8 cellular contexts compared by ENCODE assay signal in the genomic region with DNA sequence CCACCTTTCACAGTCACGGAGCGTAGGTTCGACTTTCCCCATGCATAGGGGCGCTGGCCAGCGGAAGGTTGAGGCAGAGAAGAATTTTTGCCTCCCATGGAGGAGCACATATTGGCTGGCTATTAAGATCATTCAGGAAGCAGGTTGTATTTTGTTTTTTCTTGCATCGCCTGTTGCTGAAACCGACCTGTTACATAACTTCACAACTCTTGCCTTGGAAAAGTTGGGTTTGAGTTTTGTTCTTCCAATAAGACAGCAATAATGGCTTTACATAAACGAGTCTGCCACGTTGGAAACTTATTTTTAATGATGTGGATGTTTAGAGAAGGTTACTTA. TPM values are rescaled to one million over a fixed set of nuclear protein-coding genes. Genes with fewer than 3 reads are reported as not detected.
A peak's percentile ranks its signal among the peaks of the same experiment; 100 is the strongest.
DNase-seq lines count a peak whose midpoint lies in the region; ATAC-seq and TF ChIP-seq lines count a peak whose summit lies in the region.

No MANE protein-coding gene starts in this region.

- H3K36me3 ChIP-seq in gastroesophageal sphincter, result peaks cover 0 to 11% of the 10 kb centered on the region in 2 donors
- H3K36me3 ChIP-seq in smooth muscle cell (ENCODE audit: low read depth), result no peaks in the 10 kb centered on the region

- TF ChIP-seq CTCF in gastroesophageal sphincter (IDR thresholded peaks at IDR 0.05) (no peak), smooth muscle cell (IDR thresholded peaks at IDR 0.05; ENCODE audit: borderline replicate concordance, insufficient read depth, poor library complexity, severe bottlenecking) (no peak)

- no peak overlapping the region for H2AFZ ChIP-seq in smooth muscle cell (ENCODE audit: low read depth)

- WGBS in gastroesophageal sphincter (ENCODE audit: low coverage in 1 of 2), 2 donors, result 0 to 12% methylated on average over 2 to 9 of the region's 9 CpGs
- WGBS in smooth muscle cell (ENCODE audit: low lambda C conversion rate), result 9% methylated on average over 9 of the region's 9 CpGs

- H4K20me1 ChIP-seq in smooth muscle cell (ENCODE audit: low read depth), result peaks cover 58% of the 10 kb centered on the region

- H3K27ac Mint-ChIP-seq in T-cell, result peak overlapping the region; percentile 88 to 90

- DNase-seq in DMS 273 (lab: John Stamatoyannopoulos, UW; ENCODE audit: unreplicated experiment) (peak; percentile 59), DMS 273 treated with DMSO at 0.1 percent for 48 hours (lab: John Stamatoyannopoulos, UW) (no peak), T-cell (no peak), smooth muscle cell (lab: John Stamatoyannopoulos, UW; ENCODE audit: unreplicated experiment) (no peak), NCI-H1694 (lab: John Stamatoyannopoulos, UW) (no peak), NCI-H2107 (lab: John Stamatoyannopoulos, UW) (no peak)

- no peak for ATAC-seq in T-cell (replicated peaks in 1 of 4)
- ATAC-seq in gastroesophageal sphincter, result no peak
- no peak for ATAC-seq in HG02981 (IDR thresholded peaks at IDR 0.05; ENCODE audit: unreplicated experiment)

- peaks cover 62% of the 10 kb centered on the region for H3K79me2 ChIP-seq in smooth muscle cell (ENCODE audit: low read depth)

- H3K4me1 Mint-ChIP-seq in T-cell, result peaks cover 52 to 54% (median 52%) of the 10 kb centered on the region in 3 donors

- H3K27me3 Mint-ChIP-seq in T-cell, result no peaks in the 10 kb centered on the region

- TF ChIP-seq EP300 in gastroesophageal sphincter (IDR thresholded peaks at IDR 0.05), result no peak

- H3K4me3 Mint-ChIP-seq in T-cell, result peak overlapping the region; percentile 89 to 91 (median 90)

- H3K27me3 ChIP-seq in gastroesophageal sphincter (no peaks in the 10 kb centered on the region), smooth muscle cell (ENCODE audit: low read depth) (no peaks in the 10 kb centered on the region)

- CTCF ChIA-PET in T-cell (lab: Charles Lee), result interaction anchor here in 1 of 2 donors (1.3 kb wide), 1 partner anchor 414 kb away, joined by 3 read pairs; the partner anchor contains the start of gene SSBP4

- H3K4me1 ChIP-seq in gastroesophageal sphincter, result peaks cover 0 to 63% (median 20%) of the 10 kb centered on the region in 3 donors
- H3K4me1 ChIP-seq in smooth muscle cell (ENCODE audit: low read depth), result peaks cover 20% of the 10 kb centered on the region

- H3F3A ChIP-seq in smooth muscle cell (ENCODE audit: low read depth), result peaks cover 7% of the 10 kb centered on the region

- peak overlapping the region; percentile 92 for H3K4me2 ChIP-seq in smooth muscle cell

- peak overlapping the region; percentile 79 to 90 for H3K4me3 ChIP-seq in gastroesophageal sphincter
- H3K4me3 ChIP-seq in smooth muscle cell, result peak overlapping the region; percentile 85

- H3K27ac ChIP-seq in gastroesophageal sphincter, result peak overlapping the region in 3 of 4 donors; percentile 90 to 93 (median 92)
- no peak overlapping the region for H3K27ac ChIP-seq in smooth muscle cell (ENCODE audit: low read depth)

- H3K9me3 ChIP-seq in gastroesophageal sphincter (no peaks in the 10 kb centered on the region), smooth muscle cell (replicated peaks; ENCODE audit: low read depth) (no peaks in the 10 kb centered on the region)

- H3K9me3 Mint-ChIP-seq in T-cell, result no peaks in the 10 kb centered on the region

- H3K9ac ChIP-seq in smooth muscle cell (ENCODE audit: low read depth), result peak overlapping the region; percentile 73

- TF ChIP-seq POLR2A in gastroesophageal sphincter (IDR thresholded peaks at IDR 0.05), result no peak

- peaks cover 29% of the 10 kb centered on the region for H3K36me3 Mint-ChIP-seq in T-cell

- POLR2A ChIA-PET in T-cell (lab: Charles Lee), result no interaction called here

RNA-seq across cellular contexts. Expression of gene UPF1, which starts 1.4 kb away (rescaled TPM):
- 100 to 1,000 TPM; 114 to 143 (median 127) TPM for total RNA-seq in T-cell
- total RNA-seq in gastroesophageal sphincter, result 10 to 100 TPM; 53.6 to 92.2 (median 59.9) TPM
- 16.2 and 37.8 TPM in 2 replicates for total RNA-seq in smooth muscle cell
- polyA plus RNA-seq in smooth muscle cell, result 25.4 and 30.3 TPM in 2 replicates

RNA-seq across cellular contexts. Expression of gene COMP, which starts 42.0 kb away (rescaled TPM):
- total RNA-seq in T-cell (not detected), gastroesophageal sphincter (1 to 10 TPM in 1 of 4 donors, under 1 TPM in 3; 0.40 to 4.4 (median 0.50) TPM), smooth muscle cell (196 and 236 TPM in 2 replicates)
- polyA plus RNA-seq in smooth muscle cell, result 627 and 901 TPM in 2 replicates

Comparison
In these comparisons a context has a peak if more than half of its experiments do, and no peak if none do; other contexts are left out.
1. RNA of gene COMP, which starts 42.0 kb away (total RNA-seq): 196 to 236 TPM in smooth muscle cell; 0.40 to 4.4 TPM in gastroesophageal sphincter and not detected in T-cell; every median in the first group is over 10 times any median in the second.